Comparison of ENCODE assay signal across 33 cellular contexts in the genomic region with DNA sequence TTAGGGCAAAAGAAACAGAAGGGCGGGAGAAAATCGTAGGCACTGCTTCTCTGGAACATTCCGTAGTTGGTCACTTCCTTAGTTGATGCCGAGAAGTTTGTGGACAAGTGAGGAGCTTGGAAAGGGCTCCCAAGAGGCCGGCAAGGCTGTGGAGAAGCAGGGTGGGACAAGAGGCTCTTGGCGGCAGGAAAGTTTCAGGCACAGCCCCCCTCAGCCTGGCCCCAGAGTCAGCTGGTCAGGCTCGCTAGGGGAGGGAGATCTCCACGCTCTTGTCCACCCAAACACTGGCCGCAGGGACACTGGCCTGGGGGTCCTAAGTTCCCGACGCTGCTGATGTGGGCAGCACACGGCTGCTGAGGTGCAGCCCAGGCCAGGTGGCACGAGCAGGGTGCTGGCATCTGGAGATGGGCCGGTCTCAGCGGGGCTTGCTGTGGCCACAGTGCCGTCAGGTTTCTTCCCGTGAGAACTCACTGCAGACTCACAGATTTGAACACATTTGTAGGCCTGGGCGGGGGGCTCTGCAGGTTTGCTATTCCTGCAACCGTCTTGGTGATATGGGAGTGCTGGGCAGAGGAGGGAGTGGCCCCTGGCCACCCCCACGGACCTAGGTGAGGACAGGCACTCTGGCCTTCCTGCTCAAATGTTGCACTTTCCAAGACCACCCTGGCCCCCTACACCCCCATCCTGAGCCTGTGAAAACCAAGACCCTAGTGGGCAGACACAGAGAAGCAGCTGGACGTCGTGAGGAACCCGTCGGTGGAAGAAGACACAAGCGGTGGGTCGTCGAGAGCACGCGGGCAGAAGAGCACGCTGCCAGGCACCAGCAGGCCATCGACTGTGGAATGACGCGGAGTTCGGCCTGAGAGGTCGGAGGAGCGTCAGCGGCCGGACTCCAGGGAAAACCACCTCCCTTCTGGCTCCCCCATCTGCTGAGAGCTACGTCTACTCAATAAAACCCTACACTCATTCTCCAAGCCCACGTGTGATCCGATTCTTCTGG.
"Had no signal": no experiment of that assay in that cellular context is flagged by ENCODE, and none has a peak within 500 bp of the region (broad histone marks: within the 10 kb centered on the region; RNA-seq: fewer than 3 reads in every experiment).

No MANE protein-coding gene starts in this region.

- H3K27me3 ChIP-seq: adrenal gland, body of pancreas, colonic mucosa, dorsolateral prefrontal cortex, heart left ventricle had no signal

- ATAC-seq: activated CD4-positive, CD25-positive, alpha-beta regulatory T cell treated with anti-CD3 and anti-CD28 coated beads, Interleukin-2, amount 50 U/mL, for 24 hours; activated CD8-positive, alpha-beta memory T cell treated with anti-CD3 and anti-CD28 coated beads, Interleukin-2, amount 10 ng/mL, durations not matched to agents 7 days and 5 days; activated CD8-positive, alpha-beta T cell treated with anti-CD3 and anti-CD28 coated beads, Interleukin-2, amount 10 ng/mL, durations not matched to agents 7 days and 5 days; activated naive CD8-positive, alpha-beta T cell treated with anti-CD3 and anti-CD28 coated beads, Interleukin-2, amount 50 U/mL, for 24 hours; body of pancreas; esophagus mucosa; heart left ventricle; T-helper 17 cell had no signal

- H3K4me1 ChIP-seq: adrenal gland, body of pancreas, colonic mucosa had no signal

- H3K27ac Mint-ChIP-seq: activated B cell treated with CpG ODN at 0.5 μM for 24 hours; activated CD4-positive, alpha-beta memory T cell treated with anti-CD3 and anti-CD28 coated beads for 36 hours; activated CD8-positive, alpha-beta memory T cell treated with anti-CD3 and anti-CD28 coated beads, Interleukin-2, amount 10 ng/mL, durations not matched to agents 7 days and 5 days; activated CD8-positive, alpha-beta T cell treated with anti-CD3 and anti-CD28 coated beads, Interleukin-2, amount 10 ng/mL, durations not matched to agents 7 days and 5 days; activated naive CD4-positive, alpha-beta T cell treated with anti-CD3 and anti-CD28 coated beads for 36 hours; activated naive CD4-positive, alpha-beta T cell treated with anti-CD3 and anti-CD28 coated beads, Interleukin-2, amount 50 U/mL, for 24 hours; activated naive CD8-positive, alpha-beta T cell treated with anti-CD3 and anti-CD28 coated beads for 36 hours; activated naive CD8-positive, alpha-beta T cell treated with anti-CD3 and anti-CD28 coated beads, Interleukin-2, amount 50 U/mL, for 24 hours; activated T-helper 1 cell treated with anti-CD3 and anti-CD28 coated beads, Interleukin-12 subunit alpha, Interleukin-12 subunit beta, Interleukin-2, Interleukin-4 antibody, amounts not matched to agents 30 ng/mL and 10 ng/mL and 1 ng/mL, durations not matched to agents 14 hours and 24 hours and 36 hours; activated T-helper 2 cell treated with anti-CD3 and anti-CD28 coated beads, Interferon-gamma antibody, Interleukin-2, Interleukin-4, amounts not matched to agents 10 μg/mL and 5 μg/mL and 100 μg/mL, durations not matched to agents 14 hours and 24 hours and 36 hours; dendritic cell treated with granulocyte-macrophage colony-stimulating factor and Interleukin-4, amounts not matched to agents 40 ng/mL and 50 ng/mL, for 4 days; endodermal cell; T-helper 17 cell; T-helper 2 cell treated with Interferon-gamma antibody and Interleukin-4, amounts not matched to agents 5 μg/mL and 100 μg/mL, for 36 hours had no signal

- H3K27me3 Mint-ChIP-seq: activated naive CD4-positive, alpha-beta T cell treated with anti-CD3 and anti-CD28 coated beads, Interleukin-2, amount 50 U/mL, for 24 hours; activated naive CD8-positive, alpha-beta T cell treated with anti-CD3 and anti-CD28 coated beads for 36 hours; dendritic cell treated with granulocyte-macrophage colony-stimulating factor and Interleukin-4, amounts not matched to agents 40 ng/mL and 50 ng/mL, for 4 days had no signal

- H3K36me3 Mint-ChIP-seq: activated CD4-positive, alpha-beta memory T cell treated with anti-CD3 and anti-CD28 coated beads for 36 hours; activated CD8-positive, alpha-beta memory T cell treated with anti-CD3 and anti-CD28 coated beads, Interleukin-2, amount 10 ng/mL, durations not matched to agents 7 days and 5 days; activated naive CD4-positive, alpha-beta T cell treated with anti-CD3 and anti-CD28 coated beads, Interleukin-2, amount 50 U/mL, for 24 hours; activated naive CD8-positive, alpha-beta T cell treated with anti-CD3 and anti-CD28 coated beads for 36 hours had no signal

- H3K9me3 Mint-ChIP-seq: activated CD4-positive, alpha-beta memory T cell treated with anti-CD3 and anti-CD28 coated beads for 36 hours; activated naive CD4-positive, alpha-beta T cell treated with anti-CD3 and anti-CD28 coated beads for 36 hours; activated naive CD4-positive, alpha-beta T cell treated with anti-CD3 and anti-CD28 coated beads, Interleukin-2, amount 50 U/mL, for 24 hours; activated naive CD8-positive, alpha-beta T cell treated with anti-CD3 and anti-CD28 coated beads for 36 hours; activated naive CD8-positive, alpha-beta T cell treated with anti-CD3 and anti-CD28 coated beads, Interleukin-2, amount 50 U/mL, for 24 hours; activated T-helper 1 cell treated with anti-CD3 and anti-CD28 coated beads, Interleukin-12 subunit alpha, Interleukin-12 subunit beta, Interleukin-2, Interleukin-4 antibody, amounts not matched to agents 30 ng/mL and 10 ng/mL and 1 ng/mL, durations not matched to agents 14 hours and 24 hours and 36 hours; activated T-helper 2 cell treated with anti-CD3 and anti-CD28 coated beads, Interferon-gamma antibody, Interleukin-2, Interleukin-4, amounts not matched to agents 10 μg/mL and 5 μg/mL and 100 μg/mL, durations not matched to agents 14 hours and 24 hours and 36 hours; dendritic cell treated with granulocyte-macrophage colony-stimulating factor and Interleukin-4, amounts not matched to agents 40 ng/mL and 50 ng/mL, for 4 days; endodermal cell; T-helper 2 cell treated with Interferon-gamma antibody and Interleukin-4, amounts not matched to agents 5 μg/mL and 100 μg/mL, for 36 hours had no signal

- DNase-seq: activated B cell treated with CpG ODN at 0.5 μM for 24 hours; activated CD4-positive, alpha-beta memory T cell treated with anti-CD3 and anti-CD28 coated beads for 36 hours; activated CD4-positive, alpha-beta T cell treated with anti-CD3 and anti-CD28 coated beads for 48 hours; activated CD4-positive, alpha-beta T cell treated with anti-CD3 and anti-CD28 coated beads, Interleukin-2, amount 50 U/mL, for 1 hour; activated CD8-positive, alpha-beta memory T cell treated with anti-CD3 and anti-CD28 coated beads, Interleukin-2, amount 10 ng/mL, durations not matched to agents 7 days and 5 days; activated CD8-positive, alpha-beta memory T cell treated with anti-CD3 and anti-CD28 coated beads, Interleukin-2, amount 50 U/mL, for 4 hours; activated CD8-positive, alpha-beta T cell treated with anti-CD3 and anti-CD28 coated beads, Interleukin-2, amount 10 ng/mL, durations not matched to agents 7 days and 5 days; activated effector memory CD4-positive, alpha-beta T cell treated with anti-CD3 and anti-CD28 coated beads, Interleukin-2, amount 50 U/mL, for 16 hours; activated naive CD4-positive, alpha-beta T cell treated with anti-CD3 and anti-CD28 coated beads for 36 hours; activated naive CD8-positive, alpha-beta T cell treated with anti-CD3 and anti-CD28 coated beads for 36 hours; activated naive CD8-positive, alpha-beta T cell treated with anti-CD3 and anti-CD28 coated beads, Interleukin-2, amount 50 U/mL, for 24 hours; activated T-cell treated with anti-CD3 and anti-CD28 coated beads, Interleukin-2, amount 50 U/mL, for 1 hour; activated T-cell treated with anti-CD3 and anti-CD28 coated beads, Interleukin-2, amount 50 U/mL, for 48 hours; adrenal gland; amygdala; aorta; body of pancreas; caudate nucleus; colonic mucosa; dorsolateral prefrontal cortex; effector memory CD4-positive, alpha-beta T cell; endodermal cell; heart left ventricle; T-helper 17 cell; T1000; WERI-Rb-1 had no signal

- H3K9me3 ChIP-seq: adrenal gland, body of pancreas, colonic mucosa, heart left ventricle had no signal

- H3K4me3 ChIP-seq: adrenal gland, body of pancreas, colonic mucosa, dorsolateral prefrontal cortex, heart left ventricle had no signal

- H3K36me3 ChIP-seq: adrenal gland, colonic mucosa, heart left ventricle, WERI-Rb-1 had no signal

- H3K27ac ChIP-seq: adrenal gland, body of pancreas, colonic mucosa, dorsolateral prefrontal cortex, heart left ventricle, WERI-Rb-1 had no signal

- H3K4me3 Mint-ChIP-seq: activated B cell treated with CpG ODN at 0.5 μM for 24 hours; activated CD4-positive, alpha-beta memory T cell treated with anti-CD3 and anti-CD28 coated beads for 36 hours; activated CD8-positive, alpha-beta memory T cell treated with anti-CD3 and anti-CD28 coated beads, Interleukin-2, amount 10 ng/mL, durations not matched to agents 7 days and 5 days; activated CD8-positive, alpha-beta T cell treated with anti-CD3 and anti-CD28 coated beads, Interleukin-2, amount 10 ng/mL, durations not matched to agents 7 days and 5 days; activated naive CD4-positive, alpha-beta T cell treated with anti-CD3 and anti-CD28 coated beads for 36 hours; activated naive CD4-positive, alpha-beta T cell treated with anti-CD3 and anti-CD28 coated beads, Interleukin-2, amount 50 U/mL, for 24 hours; activated naive CD8-positive, alpha-beta T cell treated with anti-CD3 and anti-CD28 coated beads for 36 hours; activated naive CD8-positive, alpha-beta T cell treated with anti-CD3 and anti-CD28 coated beads, Interleukin-2, amount 50 U/mL, for 24 hours; activated T-helper 1 cell treated with anti-CD3 and anti-CD28 coated beads, Interleukin-12 subunit alpha, Interleukin-12 subunit beta, Interleukin-2, Interleukin-4 antibody, amounts not matched to agents 30 ng/mL and 10 ng/mL and 1 ng/mL, durations not matched to agents 14 hours and 24 hours and 36 hours; dendritic cell treated with granulocyte-macrophage colony-stimulating factor and Interleukin-4, amounts not matched to agents 40 ng/mL and 50 ng/mL, for 4 days; endodermal cell; T-helper 17 cell; T-helper 2 cell treated with Interferon-gamma antibody and Interleukin-4, amounts not matched to agents 5 μg/mL and 100 μg/mL, for 36 hours had no signal
